ENCODE assay signal across 15 cellular contexts in genomic region chr18:59742325-59743111, GRCh38. TPM values are rescaled to one million over a fixed set of nuclear protein-coding genes. Genes with fewer than 3 reads are reported as not detected.
DNase-seq lines count a peak whose midpoint lies in the region; ATAC-seq, FAIRE-seq and TF ChIP-seq lines count a peak whose summit lies in the region.
"Had no signal": no experiment of that assay in that cellular context is flagged by ENCODE, and none has a peak within 500 bp of the region (broad histone marks: within the 10 kb centered on the region; RNA-seq: fewer than 3 reads in every experiment).

No MANE protein-coding gene starts in this region.

- no peak for TF ChIP-seq EP300 in A549 (IDR thresholded peaks at IDR 0.05)
- no peak for TF ChIP-seq EP300 in HepG2 (IDR thresholded peaks at IDR 0.05; ENCODE audit: low read depth in 2 of 2, low read length in 2 of 2)
- no peak for TF ChIP-seq EP300 in HepG2 (CRISPR knock-in tag; IDR thresholded peaks at IDR 0.05; ENCODE audit: borderline replicate concordance)

- DNase-seq in A549 (ENCODE audit: low read depth in 1 of 2, low spot score in 1 of 2) (no peak), GM23338 (ENCODE audit: low spot score) (no peak), adipocyte (ENCODE audit: low read depth) (peak; percentile 40), left ventricle myocardium superior (peak; percentile 29), caudate nucleus (lab: John Stamatoyannopoulos, UW) (no peak), lower leg skin (ENCODE audit: low spot score in 2 of 2) (no peak), HepG2 (ENCODE audit: low spot score) (no peak)
- DNase-seq: ACHN; activated CD4-positive, CD25-positive, alpha-beta regulatory T cell; midbrain; NCI-H2227 treated with DMSO at 0.1 percent for 48 hours had no signal

- H3K9me3 ChIP-seq in A549 (no peaks in the 10 kb centered on the region), adipocyte (ENCODE audit: control insufficient read depth, low read length) (peaks cover 16% of the 10 kb centered on the region), HepG2 (ENCODE audit: low read length) (no peaks in the 10 kb centered on the region; the same call in 1 of the 2 replicates)
- H3K9me3 ChIP-seq: thoracic aorta had no signal

- no peak overlapping the region for H3K27ac Mint-ChIP-seq in GM23338

- H2AFZ ChIP-seq in GM23338 (0 out of 2 replicates have a peak overlapping the region, but pooled peaks have one; percentile 43), HepG2 (ENCODE audit: low read length) (no peak overlapping the region)

- CTCF ChIA-PET in A549 (lab: Yijun Ruan, JAX) (interaction anchor here (0.9 to 3.5 kb wide), 3 partner anchors 45 to 108 kb away, joined by 3 to 16 read pairs (median 8); partner anchors contain the start of gene CCBE1), HepG2 (lab: Yijun Ruan, JAX; ENCODE audit: low intra/inter-chr PET ratio, low total read pairs) (no interaction called here)

- H3K27me3 ChIP-seq in GM23338 (ENCODE audit: insufficient read depth) = no peaks in the 10 kb centered on the region
- no peaks in the 10 kb centered on the region for H3K27me3 ChIP-seq in adipocyte (replicated peaks; ENCODE audit: control insufficient read depth, insufficient read depth, low read length)
- H3K27me3 ChIP-seq in HepG2 (ENCODE audit: control insufficient read depth in 1 of 2, insufficient read depth in 2 of 2, low read length in 2 of 2) = no peaks in the 10 kb centered on the region

- FAIRE-seq in A549 (lab: Jason Lieb, UNC) (no peak), HepG2 (lab: Jason Lieb, UNC) (no peak)

- peaks cover 2% of the 10 kb centered on the region for H3K27me3 Mint-ChIP-seq in GM23338 (ENCODE audit: insufficient read depth, low read depth, poor library complexity)
- H3K27me3 Mint-ChIP-seq: activated naive CD4-positive, alpha-beta T cell treated with anti-CD3 and anti-CD28 coated beads, Interleukin-2, amount 50 U/mL, for 24 hours had no signal

- peak overlapping the region; percentile 68 for H3K9ac ChIP-seq in adipocyte (ENCODE audit: low read length)
- no peak overlapping the region for H3K9ac ChIP-seq in HepG2 (ENCODE audit: insufficient read depth, low read depth, low read length)

- H3K9me3 Mint-ChIP-seq in GM23338 = peaks cover 7% of the 10 kb centered on the region; the same call in 2 of the 3 replicates

- peaks cover 3% of the 10 kb centered on the region; the same call in 1 of the 3 replicates for H3K4me1 Mint-ChIP-seq in GM23338
- H3K4me1 Mint-ChIP-seq: activated naive CD4-positive, alpha-beta T cell treated with anti-CD3 and anti-CD28 coated beads, Interleukin-2, amount 50 U/mL, for 24 hours had no signal

- no peak overlapping the region for H3K4me3 Mint-ChIP-seq in GM23338
- H3K4me3 Mint-ChIP-seq: activated naive CD4-positive, alpha-beta T cell treated with anti-CD3 and anti-CD28 coated beads, Interleukin-2, amount 50 U/mL, for 24 hours had no signal

- ATAC-seq in A549 = no peak
- ATAC-seq in GM23338 = no peak
- ATAC-seq in left ventricle myocardium superior = peak; percentile 98
- no peak for ATAC-seq in HG02571 (IDR thresholded peaks at IDR 0.05; ENCODE audit: unreplicated experiment)
- ATAC-seq in HepG2 = no peak
- ATAC-seq: HCT116 had no signal

- no peaks in the 10 kb centered on the region; the same call in 2 of the 3 replicates for H3K36me3 Mint-ChIP-seq in GM23338 (ENCODE audit: low read depth)
- H3K36me3 Mint-ChIP-seq: activated naive CD4-positive, alpha-beta T cell treated with anti-CD3 and anti-CD28 coated beads, Interleukin-2, amount 50 U/mL, for 24 hours had no signal

- TF ChIP-seq CTCF in A549 (IDR thresholded peaks at IDR 0.05) = no peak
- no peak for TF ChIP-seq CTCF in GM23338 (conservative IDR thresholded peaks at IDR 0.05; ENCODE audit: low read depth in 2 of 2)
- no peak for TF ChIP-seq CTCF in lower leg skin (IDR thresholded peaks at IDR 0.05)
- TF ChIP-seq CTCF in HepG2 (CRISPR knock-in tag; IDR thresholded peaks at IDR 0.05) = no peak

- intact Hi-C loops in left ventricle myocardium superior (cut with micrococcal nuclease) = no loop called here
- intact Hi-C loops in lower leg skin (cut with DNase I; ENCODE audit: low total_unique reads) = no loop called here
- intact Hi-C loops in HepG2 (cut with micrococcal nuclease; ENCODE audit: unreplicated experiment) = no loop called here

- H3K36me3 ChIP-seq in GM23338 (ENCODE audit: insufficient read depth) = no peaks in the 10 kb centered on the region
- no peaks in the 10 kb centered on the region for H3K36me3 ChIP-seq in adipocyte (ENCODE audit: control insufficient read depth, insufficient read depth, low read length, severe bottlenecking)
- H3K36me3 ChIP-seq in HepG2 (replicated peaks in 1 of 2; ENCODE audit: control insufficient read depth in 1 of 2, insufficient read depth in 2 of 2, low read length in 2 of 2) = no peaks in the 10 kb centered on the region
- H3K36me3 ChIP-seq: thoracic aorta had no signal

- in situ Hi-C loops in HepG2 (cut with HindIII; ENCODE audit: extremely low pct_ligation_motif_present, low pct_unique_long_range_greater_than_20kb) = no loop called here

- peaks cover 16% of the 10 kb centered on the region; the same call in 2 of the 3 replicates for H3K4me1 ChIP-seq in A549
- no peaks in the 10 kb centered on the region for H3K4me1 ChIP-seq in GM23338 (ENCODE audit: insufficient read depth)
- peaks cover 31% of the 10 kb centered on the region for H3K4me1 ChIP-seq in adipocyte (ENCODE audit: control insufficient read depth, insufficient read depth, low read length)
- H3K4me1 ChIP-seq in HepG2 (ENCODE audit: insufficient read depth, low read length) = no peaks in the 10 kb centered on the region

- POLR2A ChIA-PET in A549 (lab: Yijun Ruan, JAX) (interaction anchor here (1.5 kb wide), 1 partner anchor 24 kb away, joined by 5 read pairs; no protein-coding TSS in a partner anchor), HepG2 (lab: Yijun Ruan, JAX) (no interaction called here)

- H3K79me2 ChIP-seq in GM23338 (replicated peaks; ENCODE audit: insufficient read depth) (no peaks in the 10 kb centered on the region), HepG2 (ENCODE audit: insufficient read depth, low read length) (no peaks in the 10 kb centered on the region)

- TF ChIP-seq POLR2A in A549 (IDR thresholded peaks at IDR 0.05; ENCODE audit: low read length) (no peak), lower leg skin (IDR thresholded peaks at IDR 0.05) (no peak), HepG2 (IDR thresholded peaks at IDR 0.05; ENCODE audit: insufficient read depth in 1 of 2, low read depth in 2 of 2, low read length in 2 of 2) (no peak)

- H3F3A ChIP-seq in GM23338 (replicated peaks; ENCODE audit: low read depth) = no peaks in the 10 kb centered on the region

- 82% methylated on average over 8 of the region's 8 CpGs for WGBS in A549 (ENCODE audit: missing lambda C conversion rate)
- WGBS in lower leg skin, 2 donors = 72 to 75% methylated on average over 8 of the region's 8 CpGs
- WGBS in HepG2 (ENCODE audit: low lambda C conversion rate) = 3% methylated on average over 8 of the region's 8 CpGs

- no peak overlapping the region for H3K4me2 ChIP-seq in A549
- no peak overlapping the region for H3K4me2 ChIP-seq in GM23338
- no peak overlapping the region for H3K4me2 ChIP-seq in HepG2 (ENCODE audit: low read depth, low read length)

- H4K20me1 ChIP-seq in GM23338 (replicated peaks; ENCODE audit: insufficient read depth) (no peaks in the 10 kb centered on the region), HepG2 (ENCODE audit: insufficient read depth, low read length) (no peaks in the 10 kb centered on the region)

- no TSS peak for BruUV-seq in HepG2 (replicated peaks; lab: Mats Ljungman, UMichigan)

- no peak overlapping the region for H3K4me3 ChIP-seq in A549
- no peak overlapping the region for H3K4me3 ChIP-seq in GM23338
- H3K4me3 ChIP-seq in adipocyte (ENCODE audit: low read length) = no peak overlapping the region
- no peak overlapping the region for H3K4me3 ChIP-seq in lower leg skin (ENCODE audit: low read depth, poor library complexity, severe bottlenecking)
- no peak overlapping the region for H3K4me3 ChIP-seq in HepG2 (replicated peaks in 1 of 3; ENCODE audit: insufficient read depth in 1 of 3, low read depth in 2 of 3, low read length in 3 of 3)
- H3K4me3 ChIP-seq: thoracic aorta had no signal

- no peaks in the 10 kb centered on the region; the same call in 1 of the 2 replicates for H3K9me2 ChIP-seq in GM23338 (ENCODE audit: insufficient read depth)

- H3K27ac ChIP-seq in A549 (peak overlapping the region; percentile 69 to 80; a peak in 5 of 6 replicates), GM23338 (ENCODE audit: low read depth) (no peak overlapping the region), caudate nucleus (ENCODE audit: low read depth, low read length) (no peak overlapping the region), HepG2 (ENCODE audit: extremely low read length, insufficient read depth, low read length) (no peak overlapping the region)
- H3K27ac ChIP-seq: thoracic aorta had no signal

- TF ChIP-seq RAD21 in A549 (conservative IDR thresholded peaks at IDR 0.05 in 1 of 2, IDR thresholded peaks at IDR 0.05 in 1 of 2) = no peak
- TF ChIP-seq RAD21 in HepG2 (CRISPR knock-in tag; IDR thresholded peaks at IDR 0.05) = no peak

RNA-seq across cellular contexts. Expression of gene CCBE1, which starts 45.3 kb away (rescaled TPM):
- polyA plus RNA-seq in A549 (2011; rRNA removed) (3.0 and 4.3 TPM in 2 replicates), A549 (2017; fragmentation: RNase III; extraction: RNeasy Plus Mini Kit Qiagen cat#74134 plus additional on column Dnase treatment) (9.7 to 10.4 TPM (median 9.9 TPM) in 3 replicates), GM23338 (2016; fragmentation: Nextera tagmentation; extraction: Ambion mirVana) (1.2 and 2.6 TPM in 2 replicates), HepG2 (2011; rRNA removed) (not detected in 2 replicates)
- polyA plus RNA-seq in A549 (2012; cell fraction: cytosol; rRNA removed) = 3.8 and 3.9 TPM in 2 replicates
- 6.3 and 8.2 TPM in 2 replicates for polyA plus RNA-seq in A549 (2012; cell fraction: nucleus; rRNA removed)
- 3.7 and 5.5 TPM in 2 replicates for polyA minus RNA-seq in A549 (2011; rRNA and poly(A)+ RNA removed)
- 2.1 and 3.5 TPM in 2 replicates for total RNA-seq in GM23338 (2014; rRNA removed; shearing (Covaris generic))
- total RNA-seq in left ventricle myocardium superior (0.92 TPM), lower leg skin (10 to 100 TPM in 1 of 4 donors, 1 to 10 TPM in 3; 3.0 to 15.5 (median 3.2) TPM), HepG2 (2016; rRNA removed; fragmentation: Illumina TruSeq; extraction: Trizol) (not detected in 2 replicates)
- total RNA-seq in HepG2 (2016; cell fraction: cytosol; rRNA removed; fragmentation: Illumina TruSeq; extraction: Trizol; ENCODE audit: low read depth) = not detected in 2 replicates
- not detected in 2 replicates for total RNA-seq in HepG2 (2016; cell fraction: insoluble cytoplasmic fraction; rRNA removed; fragmentation: Illumina TruSeq; extraction: Trizol)
- total RNA-seq in HepG2 (2016; cell fraction: membrane; rRNA removed; fragmentation: Illumina TruSeq; extraction: Trizol) = not detected in 2 replicates
- total RNA-seq in HepG2 (2016; cell fraction: nucleus; rRNA removed; fragmentation: Illumina TruSeq; extraction: Trizol) = not detected in 2 replicates
- polyA plus RNA-seq in HepG2 (2011; cell fraction: cytosol; rRNA removed) = 0.03 TPM in 1 of 2 replicates, not detected in the other
- polyA plus RNA-seq in HepG2 (2011; cell fraction: nucleus; rRNA removed) = not detected in 2 replicates
- polyA plus RNA-seq in HepG2 (2012) = not detected in 2 replicates
- polyA plus RNA-seq in HepG2 (2016; cell fraction: cytosol; fragmentation: Illumina TruSeq; extraction: Trizol; ENCODE audit: low read depth) = not detected in 2 replicates
- polyA plus RNA-seq in HepG2 (2016; cell fraction: insoluble cytoplasmic fraction; fragmentation: Illumina TruSeq; extraction: Trizol; ENCODE audit: low read depth) = 0.09 TPM in 1 of 2 replicates, not detected in the other
- polyA plus RNA-seq in HepG2 (2016; cell fraction: membrane; fragmentation: Illumina TruSeq; extraction: Trizol; ENCODE audit: low read depth) = not detected in 2 replicates
- polyA plus RNA-seq in HepG2 (2016; cell fraction: nucleus; fragmentation: Illumina TruSeq; extraction: Trizol; ENCODE audit: insufficient read depth, low read depth) = not detected in 2 replicates
- polyA minus RNA-seq in HepG2 (2011; rRNA and poly(A)+ RNA removed; ENCODE audit: low replicate concordance) = not detected in 2 replicates
- polyA minus RNA-seq in HepG2 (2011; cell fraction: cytosol; rRNA and poly(A)+ RNA removed) = not detected in 2 replicates
- not detected in 2 replicates for polyA minus RNA-seq in HepG2 (2011; cell fraction: nucleus; rRNA and poly(A)+ RNA removed)

Comparison
In these comparisons a context has a peak if more than half of its experiments do, and no peak if none do; other contexts are left out.
1. DNase-seq: peak in adipocyte (single experiment) and left ventricle myocardium superior (single experiment); none in A549 (0 of 2), GM23338 (single experiment), caudate nucleus (0 of 61), lower leg skin (0 of 2) and HepG2 (single experiment).
2. H3K27ac ChIP-seq: peak in A549 (2 of 2); none in GM23338 (single experiment), caudate nucleus (single experiment) and HepG2 (single experiment).